In the genomic region with DNA sequence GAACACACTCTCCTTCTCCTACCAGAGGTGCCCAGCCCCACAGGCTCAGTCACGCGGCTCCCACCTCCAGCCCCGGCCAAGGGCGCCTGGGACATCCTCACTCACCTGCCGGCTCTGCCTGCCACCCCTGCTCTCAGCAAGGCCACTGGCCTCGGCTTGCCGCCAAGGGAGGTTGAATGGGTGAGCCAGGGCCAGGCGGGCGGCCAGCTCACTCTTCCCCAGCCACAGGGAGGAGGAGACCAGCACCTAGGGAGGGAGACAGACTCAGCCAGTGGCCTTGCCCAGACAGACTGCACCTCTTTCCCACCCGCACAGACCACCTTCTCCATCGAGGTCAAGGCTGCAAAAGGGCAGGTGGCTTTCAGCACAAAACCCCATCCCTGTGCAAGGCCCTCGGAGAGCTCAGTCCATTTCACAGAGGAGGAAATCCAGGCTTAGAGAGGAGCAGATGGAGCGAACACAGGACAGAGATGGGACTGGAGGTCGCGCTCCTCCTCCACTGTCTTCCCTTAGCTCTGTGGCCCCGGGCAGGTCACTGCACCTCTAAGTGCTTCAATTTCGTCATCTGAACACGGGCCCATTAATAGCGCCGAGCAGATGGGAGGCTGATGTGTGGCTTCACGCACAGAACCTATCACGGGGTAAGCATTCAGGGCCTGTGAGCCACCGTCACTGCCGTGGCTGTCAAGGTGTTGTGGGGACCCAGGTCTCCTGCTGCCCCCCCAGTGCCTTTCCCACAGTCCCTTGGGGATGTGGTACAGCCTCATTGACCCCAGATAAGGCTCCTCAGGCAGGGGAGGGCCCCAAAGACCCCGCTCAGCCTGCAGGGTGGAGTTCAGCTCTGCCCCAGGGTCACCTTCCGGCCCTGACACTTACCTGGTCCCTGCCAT, we compare ENCODE assay signal across 19 cellular contexts. TPM values are rescaled to one million over a fixed set of nuclear protein-coding genes. Genes with fewer than 3 reads are reported as not detected.
DNase-seq lines count a peak whose midpoint lies in the region; ATAC-seq and TF ChIP-seq lines count a peak whose summit lies in the region.
"Had no signal": no experiment of that assay in that cellular context is flagged by ENCODE, and none has a peak within 500 bp of the region (broad histone marks: within the 10 kb centered on the region; RNA-seq: fewer than 3 reads in every experiment).

No MANE protein-coding gene starts in this region.

- H3K9me3 ChIP-seq in BLaER1 (no peaks in the 10 kb centered on the region), lower lobe of right lung (no peaks in the 10 kb centered on the region)
- H3K9me3 ChIP-seq: BLaER1 treated with 17β-estradiol and CSF1 and Interleukin-3, amounts not matched to agents 10 nM and 100 nM; SJCRH30 had no signal

- no peaks in the 10 kb centered on the region for H3K4me1 Mint-ChIP-seq in MCF 10A (ENCODE audit: insufficient read depth, unreplicated experiment)

- no peaks in the 10 kb centered on the region for H3K9me3 Mint-ChIP-seq in MCF 10A (ENCODE audit: unreplicated experiment)
- H3K9me3 Mint-ChIP-seq: activated T-cell treated with anti-CD3 and anti-CD28 coated beads, Interleukin-2, amount 50 U/mL, for 24 hours; stimulated activated effector memory CD8-positive, alpha-beta T cell treated with anti-CD3 and anti-CD28 coated beads, Interleukin-12 subunit alpha, Interleukin-12 subunit beta, amount 100 ng/mL, for 72 hours had no signal

- CTCF ChIA-PET in MCF 10A (lab: Yijun Ruan, JAX) = interaction anchor here (0.6 to 7.3 kb wide), 11 partner anchors 23 to 439 kb away, joined by 3 to 127 read pairs (median 5); no protein-coding TSS in a partner anchor

- H3K36me3 ChIP-seq in BLaER1 = no peaks in the 10 kb centered on the region
- H3K36me3 ChIP-seq in lower lobe of right lung = no peaks in the 10 kb centered on the region
- H3K36me3 ChIP-seq: BLaER1 treated with 17β-estradiol and CSF1 and Interleukin-3, amounts not matched to agents 10 nM and 100 nM; SJCRH30 had no signal

- ATAC-seq in lower lobe of right lung (peak; percentile 40 to 54), HG02798 (IDR thresholded peaks at IDR 0.05; ENCODE audit: poor library complexity, unreplicated experiment) (no peak), HG03469 (IDR thresholded peaks at IDR 0.05; ENCODE audit: unreplicated experiment) (no peak)
- ATAC-seq: activated CD4-positive, CD25-positive, alpha-beta regulatory T cell treated with anti-CD3 and anti-CD28 coated beads, Interleukin-2, amount 50 U/mL, for 24 hours; stimulated activated effector memory CD8-positive, alpha-beta T cell treated with anti-CD3 and anti-CD28 coated beads, Interleukin-12 subunit alpha, Interleukin-12 subunit beta, amount 100 ng/mL, for 72 hours had no signal

- BruUV-seq in MCF 10A (replicated peaks; lab: Mats Ljungman, UMichigan) = no TSS peak

- H3K4me3 ChIP-seq in BLaER1 (no peak overlapping the region), lower lobe of right lung (no peak overlapping the region)
- H3K4me3 ChIP-seq: BLaER1 treated with 17β-estradiol and CSF1 and Interleukin-3, amounts not matched to agents 10 nM and 100 nM; SJCRH30 had no signal

- 0 out of 2 replicates have a peak overlapping the region, but pooled peaks have one; percentile 5 for H3K4me2 ChIP-seq in BLaER1
- H3K4me2 ChIP-seq: BLaER1 treated with 17β-estradiol and CSF1 and Interleukin-3, amounts not matched to agents 10 nM and 100 nM had no signal

- TF ChIP-seq CTCF in MCF 10A (IDR thresholded peaks at IDR 0.05; ENCODE audit: unreplicated experiment) = no peak
- no peak for TF ChIP-seq CTCF in lower lobe of right lung (IDR thresholded peaks at IDR 0.05)

- H3K27ac ChIP-seq in BLaER1 (no peak overlapping the region), lower lobe of right lung (no peak overlapping the region)
- H3K27ac ChIP-seq: BLaER1 treated with 17β-estradiol and CSF1 and Interleukin-3, amounts not matched to agents 10 nM and 100 nM; parathyroid adenoma; SJCRH30 had no signal

- intact Hi-C loops in MCF 10A (cut with micrococcal nuclease) = no loop called here
- intact Hi-C loops in lower lobe of right lung (cut with DNase I) = loop anchor here (10.0 kb wide), 2 partner anchors 243 to 313 kb away; no protein-coding TSS in a partner anchor

- H3K27me3 ChIP-seq in BLaER1 (no peaks in the 10 kb centered on the region), lower lobe of right lung (ENCODE audit: low read depth) (no peaks in the 10 kb centered on the region)
- H3K27me3 ChIP-seq: BLaER1 treated with 17β-estradiol and CSF1 and Interleukin-3, amounts not matched to agents 10 nM and 100 nM had no signal

- no peak overlapping the region for H3K9ac ChIP-seq in BLaER1
- H3K9ac ChIP-seq: parathyroid adenoma had no signal

- peaks cover 11% of the 10 kb centered on the region for H3K27me3 Mint-ChIP-seq in MCF 10A (ENCODE audit: insufficient read depth, unreplicated experiment)
- H3K27me3 Mint-ChIP-seq: activated T-cell treated with anti-CD3 and anti-CD28 coated beads, Interleukin-2, amount 50 U/mL, for 24 hours had no signal

- DNase-seq in HT1080 (ENCODE audit: low read depth) (peak; percentile 16), MCF 10A (ENCODE audit: unreplicated experiment) (peak; percentile 63), lower lobe of right lung (peak; percentile 63), Ammon's horn (ENCODE audit: low spot score) (no peak)
- no peak for DNase-seq in stimulated activated CD4-positive, alpha-beta T cell treated with anti-CD3 and anti-CD28 coated beads, Interleukin-4, amount 100 ng/mL, for 24 hours
- DNase-seq: activated T-cell treated with anti-CD3 and anti-CD28 coated beads, Interleukin-2, amount 50 U/mL, for 24 hours; effector CD8-positive, alpha-beta T cell; foreskin melanocyte; GF-D8; NCI-H510A; SJCRH30; stimulated activated CD4-positive, alpha-beta T cell treated with anti-CD3 and anti-CD28 coated beads, Interleukin-2, amount 100 ng/mL, for 24 hours had no signal

- H4K20me1 ChIP-seq in BLaER1 = no peaks in the 10 kb centered on the region

- H3K36me3 Mint-ChIP-seq in MCF 10A (ENCODE audit: insufficient read depth, unreplicated experiment) = no peaks in the 10 kb centered on the region
- H3K36me3 Mint-ChIP-seq: stimulated activated effector memory CD8-positive, alpha-beta T cell treated with anti-CD3 and anti-CD28 coated beads, Interleukin-12 subunit alpha, Interleukin-12 subunit beta, amount 100 ng/mL, for 72 hours had no signal

- H3K4me1 ChIP-seq in BLaER1 (peaks cover 9% of the 10 kb centered on the region; the same call in 1 of the 2 replicates), lower lobe of right lung (no peaks in the 10 kb centered on the region)
- H3K4me1 ChIP-seq: parathyroid adenoma had no signal

- H3K4me3 Mint-ChIP-seq in MCF 10A (ENCODE audit: unreplicated experiment) = no peak overlapping the region
- H3K4me3 Mint-ChIP-seq: activated T-cell treated with anti-CD3 and anti-CD28 coated beads, Interleukin-2, amount 50 U/mL, for 24 hours; stimulated activated effector memory CD8-positive, alpha-beta T cell treated with anti-CD3 and anti-CD28 coated beads, Interleukin-12 subunit alpha, Interleukin-12 subunit beta, amount 100 ng/mL, for 72 hours had no signal

- H3K27ac Mint-ChIP-seq in MCF 10A (ENCODE audit: low read depth, unreplicated experiment) = no peak overlapping the region
- H3K27ac Mint-ChIP-seq: activated T-cell treated with anti-CD3 and anti-CD28 coated beads, Interleukin-2, amount 50 U/mL, for 24 hours; stimulated activated effector memory CD8-positive, alpha-beta T cell treated with anti-CD3 and anti-CD28 coated beads, Interleukin-12 subunit alpha, Interleukin-12 subunit beta, amount 100 ng/mL, for 72 hours had no signal

- POLR2A ChIA-PET in MCF 10A (lab: Yijun Ruan, JAX) = interaction anchor here (0.5 kb wide), 1 partner anchor 126 kb away, joined by 4 read pairs; a partner anchor contains a TSS

RNA-seq across cellular contexts. Expression of a gene that starts 56.1 kb away (rescaled TPM):
- total RNA-seq in HT1080 (2014; rRNA removed; shearing (Covaris generic)) = 9.4 and 14.2 TPM in 2 replicates
- 26.9 and 28.2 TPM in 2 replicates for polyA plus RNA-seq in HT1080 (2015; cell fraction: cytosol; rRNA removed)
- 14.3 and 17.4 TPM in 2 replicates for polyA plus RNA-seq in HT1080 (2015; cell fraction: nucleus; rRNA removed)
- total RNA-seq in MCF 10A (2022) = 5.8 and 6.6 TPM in 2 replicates
- 1.7 TPM for total RNA-seq in lower lobe of right lung

Comparison
In these comparisons a context has a peak if more than half of its experiments do, and no peak if none do; other contexts are left out.
1. DNase-seq: peak in HT1080 (single experiment), MCF 10A (single experiment) and lower lobe of right lung (single experiment); none in Ammon's horn (single experiment) and stimulated activated CD4-positive, alpha-beta T cell treated with anti-CD3 and anti-CD28 coated beads, Interleukin-4, amount 100 ng/mL, for 24 hours (single experiment).
2. ATAC-seq: peak in lower lobe of right lung (2 of 2); none in HG02798 (single experiment) and HG03469 (single experiment).